Comparison of ENCODE assay signal across 2 cellular contexts in the genomic region with DNA sequence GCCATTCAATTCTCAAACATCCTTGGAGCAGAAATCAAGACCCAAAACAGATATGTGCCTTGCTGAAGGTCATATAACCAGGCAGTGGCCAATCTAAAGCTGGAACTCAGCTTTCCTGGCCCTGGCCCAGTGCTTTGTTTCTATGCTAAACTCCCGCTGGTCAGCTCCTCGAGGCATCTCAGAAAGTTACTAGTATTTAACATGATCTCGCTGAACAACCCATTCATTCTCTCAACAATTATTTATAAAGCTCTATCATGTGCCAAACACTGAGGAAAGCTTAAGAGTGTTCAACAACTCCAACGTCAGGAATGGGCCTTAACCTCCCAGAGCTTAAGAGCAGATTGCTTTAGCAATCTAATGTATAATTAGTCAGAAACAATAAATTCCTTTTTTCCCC.
TF ChIP-seq lines count a peak whose summit lies in the region.

No MANE protein-coding gene starts in this region.

TF ChIP-seq in HEK293, 187 proteins besides CTCF, POLR2A, EP300 and RAD21:
- 0 out of 2 replicates have a peak, but pooled peaks have one; percentile 61 for TF ChIP-seq REST (tag by site-specific recombination; IDR thresholded peaks at IDR 0.05)
- no peak for TF ChIP-seq TSHZ1 (tag by site-specific recombination; IDR thresholded peaks at IDR 0.05; ENCODE audit: borderline replicate concordance)

TF ChIP-seq in H1, 55 proteins besides CTCF, POLR2A, EP300 and RAD21:
- TF ChIP-seq TAF1 (IDR thresholded peaks at IDR 0.05; ENCODE audit: low read depth, low read length) (no peak), TEAD4 (IDR thresholded peaks at IDR 0.05; ENCODE audit: low read depth, low read length) (no peak), SIX5 (IDR thresholded peaks at IDR 0.05; ENCODE audit: low read depth, low read length) (no peak), POLR2AphosphoS5 (IDR thresholded peaks at IDR 0.05; ENCODE audit: low read depth, low read length) (no peak), CBX8 (IDR thresholded peaks at IDR 0.05; ENCODE audit: borderline replicate concordance, low read depth, low read length) (no peak), MAFK (IDR thresholded peaks at IDR 0.05; ENCODE audit: low read depth, low read length) (no peak), JUN (IDR thresholded peaks at IDR 0.05; ENCODE audit: low read depth, low read length) (no peak), GTF2F1 (IDR thresholded peaks at IDR 0.05; ENCODE audit: borderline replicate concordance, low read depth, low read length) (no peak), POU5F1 (IDR thresholded peaks at IDR 0.05; ENCODE audit: low read depth, low read length) (no peak), SRF (IDR thresholded peaks at IDR 0.05; ENCODE audit: low read depth, low read length) (no peak), SP4 (IDR thresholded peaks at IDR 0.05; ENCODE audit: low read length) (no peak), ASH2L (IDR thresholded peaks at IDR 0.05; ENCODE audit: low read length) (no peak)
